In the genomic region with DNA sequence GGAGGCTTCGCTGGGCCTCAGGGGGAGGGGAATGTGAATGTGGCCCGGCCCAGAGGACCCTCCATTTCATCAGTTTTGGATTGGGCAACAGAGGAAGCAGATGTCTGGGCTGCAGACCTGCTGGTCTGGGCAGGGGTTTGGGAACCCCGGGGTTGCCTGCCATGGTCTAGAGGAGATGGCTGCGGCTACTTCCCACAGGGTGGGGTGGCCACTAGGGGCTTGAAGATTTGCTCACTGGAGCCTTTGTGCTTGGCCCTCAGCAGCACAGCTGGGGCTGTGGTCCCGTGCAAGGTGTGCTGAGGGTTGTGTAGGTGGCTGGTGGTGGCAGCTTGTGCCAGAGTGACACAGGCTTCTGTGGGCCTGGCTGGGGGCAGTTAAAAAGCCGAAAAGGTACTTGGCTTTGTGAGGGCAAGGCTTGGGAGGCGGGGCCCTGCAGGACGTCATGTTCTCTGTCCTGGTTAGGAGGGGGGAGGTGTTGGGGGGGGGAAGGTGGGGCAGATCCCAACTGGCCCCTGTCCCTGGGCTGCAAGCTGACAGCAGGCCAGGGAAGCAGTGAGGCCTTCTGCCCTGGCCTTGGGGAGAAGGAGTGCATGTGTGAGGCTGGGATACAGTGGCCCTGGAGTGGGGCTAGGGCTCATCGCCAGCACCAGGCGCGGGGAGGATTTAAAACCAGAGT, we compare ENCODE assay signal across 1 cellular context.
TF ChIP-seq lines count a peak whose summit lies in the region.

No MANE protein-coding gene starts in this region.

TF ChIP-seq in GM23338, 12 proteins besides CTCF, POLR2A, EP300 and RAD21:
- TF ChIP-seq, protein P1, sequence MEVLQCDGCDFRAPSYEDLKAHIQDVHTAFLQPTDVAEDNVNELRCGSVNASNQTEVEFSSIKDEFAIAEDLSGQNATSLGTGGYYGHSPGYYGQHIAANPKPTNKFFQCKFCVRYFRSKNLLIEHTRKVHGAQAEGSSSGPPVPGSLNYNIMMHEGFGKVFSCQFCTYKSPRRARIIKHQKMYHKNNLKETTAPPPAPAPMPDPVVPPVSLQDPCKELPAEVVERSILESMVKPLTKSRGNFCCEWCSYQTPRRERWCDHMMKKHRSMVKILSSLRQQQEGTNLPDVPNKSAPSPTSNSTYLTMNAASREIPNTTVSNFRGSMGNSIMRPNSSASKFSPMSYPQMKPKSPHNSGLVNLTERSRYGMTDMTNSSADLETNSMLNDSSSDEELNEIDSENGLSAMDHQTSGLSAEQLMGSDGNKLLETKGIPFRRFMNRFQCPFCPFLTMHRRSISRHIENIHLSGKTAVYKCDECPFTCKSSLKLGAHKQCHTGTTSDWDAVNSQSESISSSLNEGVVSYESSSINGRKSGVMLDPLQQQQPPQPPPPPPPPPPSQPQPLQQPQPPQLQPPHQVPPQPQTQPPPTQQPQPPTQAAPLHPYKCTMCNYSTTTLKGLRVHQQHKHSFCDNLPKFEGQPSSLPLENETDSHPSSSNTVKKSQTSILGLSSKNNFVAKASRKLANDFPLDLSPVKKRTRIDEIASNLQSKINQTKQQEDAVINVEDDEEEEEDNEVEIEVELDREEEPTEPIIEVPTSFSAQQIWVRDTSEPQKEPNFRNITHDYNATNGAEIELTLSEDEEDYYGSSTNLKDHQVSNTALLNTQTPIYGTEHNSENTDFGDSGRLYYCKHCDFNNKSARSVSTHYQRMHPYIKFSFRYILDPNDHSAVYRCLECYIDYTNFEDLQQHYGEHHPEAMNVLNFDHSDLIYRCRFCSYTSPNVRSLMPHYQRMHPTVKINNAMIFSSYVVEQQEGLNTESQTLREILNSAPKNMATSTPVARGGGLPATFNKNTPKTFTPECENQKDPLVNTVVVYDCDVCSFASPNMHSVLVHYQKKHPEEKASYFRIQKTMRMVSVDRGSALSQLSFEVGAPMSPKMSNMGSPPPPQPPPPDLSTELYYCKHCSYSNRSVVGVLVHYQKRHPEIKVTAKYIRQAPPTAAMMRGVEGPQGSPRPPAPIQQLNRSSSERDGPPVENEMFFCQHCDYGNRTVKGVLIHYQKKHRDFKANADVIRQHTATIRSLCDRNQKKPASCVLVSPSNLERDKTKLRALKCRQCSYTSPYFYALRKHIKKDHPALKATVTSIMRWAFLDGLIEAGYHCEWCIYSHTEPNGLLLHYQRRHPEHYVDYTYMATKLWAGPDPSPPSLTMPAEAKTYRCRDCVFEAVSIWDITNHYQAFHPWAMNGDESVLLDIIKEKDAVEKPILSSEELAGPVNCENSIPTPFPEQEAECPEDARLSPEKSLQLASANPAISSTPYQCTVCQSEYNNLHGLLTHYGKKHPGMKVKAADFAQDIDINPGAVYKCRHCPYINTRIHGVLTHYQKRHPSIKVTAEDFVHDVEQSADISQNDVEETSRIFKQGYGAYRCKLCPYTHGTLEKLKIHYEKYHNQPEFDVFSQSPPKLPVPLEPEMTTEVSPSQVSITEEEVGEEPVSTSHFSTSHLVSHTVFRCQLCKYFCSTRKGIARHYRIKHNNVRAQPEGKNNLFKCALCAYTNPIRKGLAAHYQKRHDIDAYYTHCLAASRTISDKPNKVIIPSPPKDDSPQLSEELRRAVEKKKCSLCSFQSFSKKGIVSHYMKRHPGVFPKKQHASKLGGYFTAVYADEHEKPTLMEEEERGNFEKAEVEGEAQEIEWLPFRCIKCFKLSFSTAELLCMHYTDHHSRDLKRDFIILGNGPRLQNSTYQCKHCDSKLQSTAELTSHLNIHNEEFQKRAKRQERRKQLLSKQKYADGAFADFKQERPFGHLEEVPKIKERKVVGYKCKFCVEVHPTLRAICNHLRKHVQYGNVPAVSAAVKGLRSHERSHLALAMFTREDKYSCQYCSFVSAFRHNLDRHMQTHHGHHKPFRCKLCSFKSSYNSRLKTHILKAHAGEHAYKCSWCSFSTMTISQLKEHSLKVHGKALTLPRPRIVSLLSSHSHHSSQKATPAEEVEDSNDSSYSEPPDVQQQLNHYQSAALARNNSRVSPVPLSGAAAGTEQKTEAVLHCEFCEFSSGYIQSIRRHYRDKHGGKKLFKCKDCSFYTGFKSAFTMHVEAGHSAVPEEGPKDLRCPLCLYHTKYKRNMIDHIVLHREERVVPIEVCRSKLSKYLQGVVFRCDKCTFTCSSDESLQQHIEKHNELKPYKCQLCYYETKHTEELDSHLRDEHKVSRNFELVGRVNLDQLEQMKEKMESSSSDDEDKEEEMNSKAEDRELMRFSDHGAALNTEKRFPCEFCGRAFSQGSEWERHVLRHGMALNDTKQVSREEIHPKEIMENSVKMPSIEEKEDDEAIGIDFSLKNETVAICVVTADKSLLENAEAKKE (CRISPR knock-in tag; IDR thresholded peaks at IDR 0.05) = 0 out of 2 replicates have a peak, but pooled peaks have one; percentile 20
- no peak for TF ChIP-seq EZH2phosphoT487 (IDR thresholded peaks at IDR 0.05; ENCODE audit: unreplicated experiment)
